8 cellular contexts compared by ENCODE assay signal in genomic region chr16:28935924-28936783, GRCh38. TPM values are rescaled to one million over a fixed set of nuclear protein-coding genes. Genes with fewer than 3 reads are reported as not detected.
A peak's percentile ranks its signal among the peaks of the same experiment; 100 is the strongest.
DNase-seq lines count a peak whose midpoint lies in the region; ATAC-seq and TF ChIP-seq lines count a peak whose summit lies in the region.

No MANE protein-coding gene starts in this region.

- no peak overlapping the region for H3K4me2 ChIP-seq in SK-N-SH

- H3K27ac ChIP-seq in SK-N-SH (ENCODE audit: low read depth in 2 of 2, low read length in 1 of 2) = no peak overlapping the region
- no peak overlapping the region for H3K27ac ChIP-seq in cardiac muscle cell
- H3K27ac ChIP-seq in uterus = no peak overlapping the region

- intact Hi-C loops in uterus (cut with DNase I; ENCODE audit: low total_unique reads) = no loop called here

- H3K36me3 ChIP-seq in SK-N-SH (replicated peaks in 1 of 2; ENCODE audit: control insufficient read depth in 1 of 2, insufficient read depth in 2 of 2, low read length in 1 of 2) = no peaks in the 10 kb centered on the region
- H3K36me3 ChIP-seq in cardiac muscle cell = no peaks in the 10 kb centered on the region
- H3K36me3 ChIP-seq in uterus = no peaks in the 10 kb centered on the region

- WGBS in SK-N-SH (ENCODE audit: low lambda C conversion rate) = 66% methylated on average over 33 of the region's 36 CpGs

- no peaks in the 10 kb centered on the region for H3K9me3 ChIP-seq in SK-N-SH
- H3K9me3 ChIP-seq in cardiac muscle cell (ENCODE audit: low read depth) = no peaks in the 10 kb centered on the region
- H3K9me3 ChIP-seq in uterus = no peaks in the 10 kb centered on the region

- H4K20me1 ChIP-seq in SK-N-SH (ENCODE audit: insufficient read depth) = no peaks in the 10 kb centered on the region

- H3K4me1 ChIP-seq in SK-N-SH (ENCODE audit: control insufficient read depth in 1 of 2, insufficient read depth in 2 of 2, low read depth in 1 of 2, low read length in 1 of 2) (no peaks in the 10 kb centered on the region), cardiac muscle cell (ENCODE audit: low read depth) (no peaks in the 10 kb centered on the region), uterus (no peaks in the 10 kb centered on the region)

- peak; percentile 85 for ATAC-seq in HG03354 (IDR thresholded peaks at IDR 0.05; ENCODE audit: poor library complexity, severe bottlenecking, unreplicated experiment)

- H3K27me3 ChIP-seq in SK-N-SH (ENCODE audit: insufficient read depth) (no peaks in the 10 kb centered on the region), cardiac muscle cell (no peaks in the 10 kb centered on the region), uterus (no peaks in the 10 kb centered on the region)

- no peak for TF ChIP-seq CTCF in SK-N-SH (IDR thresholded peaks at IDR 0.05)
- TF ChIP-seq CTCF in cardiac muscle cell (IDR thresholded peaks at IDR 0.05; ENCODE audit: low read depth, low read length) = no peak
- TF ChIP-seq CTCF in uterus (IDR thresholded peaks at IDR 0.05) = no peak

- no peak overlapping the region for H2AFZ ChIP-seq in SK-N-SH (ENCODE audit: low read depth)

- CTCF ChIA-PET in SK-N-SH (lab: Yijun Ruan, JAX) = interaction anchor here (1.8 kb wide), 1 partner anchor 9 kb away, joined by 5 read pairs; no protein-coding TSS in a partner anchor

- TF ChIP-seq POLR2A in uterus (IDR thresholded peaks at IDR 0.05) = no peak

- DNase-seq in NCI-H1417 (lab: John Stamatoyannopoulos, UW) = peak; percentile 54 to 81 (median 71)
- no peak for DNase-seq in NCI-H1417 treated with DMSO at 0.1 percent for 48 hours (lab: John Stamatoyannopoulos, UW)
- DNase-seq in SK-N-SH = peak; percentile 89
- DNase-seq in activated naive CD4-positive, alpha-beta T cell treated with anti-CD3 and anti-CD28 coated beads, Interleukin-2, amount 50 U/mL, for 16 hours = peak; percentile 83
- DNase-seq in cardiac muscle cell (ENCODE audit: low read depth in 1 of 2, low spot score in 1 of 2) = peak; percentile 59 to 87
- DNase-seq in putamen (ENCODE audit: low spot score) = peak; percentile 44
- DNase-seq in uterus = peak; percentile 57 to 72

- no peak overlapping the region for H3K9ac ChIP-seq in SK-N-SH

- TF ChIP-seq EP300 in SK-N-SH (IDR thresholded peaks at IDR 0.05; ENCODE audit: borderline replicate concordance in 1 of 2, low read depth in 1 of 2, low read length in 1 of 2) = no peak

- no peaks in the 10 kb centered on the region for H3K79me2 ChIP-seq in SK-N-SH (ENCODE audit: insufficient read depth)

- no peaks in the 10 kb centered on the region for H3F3A ChIP-seq in SK-N-SH (replicated peaks; ENCODE audit: insufficient read depth)

- POLR2A ChIA-PET in SK-N-SH (lab: Yijun Ruan, JAX) = no interaction called here

- H3K4me3 ChIP-seq in SK-N-SH (ENCODE audit: low read depth in 2 of 2, low read length in 1 of 2) = no peak overlapping the region
- H3K4me3 ChIP-seq in cardiac muscle cell = no peak overlapping the region
- no peak overlapping the region for H3K4me3 ChIP-seq in uterus

- no peak for TF ChIP-seq RAD21 in SK-N-SH (IDR thresholded peaks at IDR 0.05; ENCODE audit: low read length)

- no peaks in the 10 kb centered on the region for H3K9me2 ChIP-seq in SK-N-SH

TF ChIP-seq in SK-N-SH, 30 proteins besides CTCF, POLR2A, EP300 and RAD21:
- TF ChIP-seq FOXM1 (IDR thresholded peaks at IDR 0.05; ENCODE audit: low read depth) (no peak), MAX (IDR thresholded peaks at IDR 0.05; ENCODE audit: low read depth) (no peak), TCF12 (IDR thresholded peaks at IDR 0.05) (no peak), EZH2phosphoT487 (IDR thresholded peaks at IDR 0.05; ENCODE audit: borderline replicate concordance, low read depth) (no peak), GABPA (IDR thresholded peaks at IDR 0.05; ENCODE audit: low read depth) (no peak), NFIC (IDR thresholded peaks at IDR 0.05; ENCODE audit: borderline replicate concordance) (no peak), SIN3A (IDR thresholded peaks at IDR 0.05; ENCODE audit: borderline replicate concordance, low read depth, low read length) (no peak), POLR2AphosphoS5 (IDR thresholded peaks at IDR 0.05; ENCODE audit: low read depth, low read length) (no peak), RCOR1 (IDR thresholded peaks at IDR 0.05; ENCODE audit: low read length) (no peak), SMC3 (IDR thresholded peaks at IDR 0.05; ENCODE audit: low read depth, low read length) (no peak), GATA2 (CRISPR knock-in tag; IDR thresholded peaks at IDR 0.05) (no peak), RFX5 (IDR thresholded peaks at IDR 0.05; ENCODE audit: low read length) (no peak), TAF1 (IDR thresholded peaks at IDR 0.05; ENCODE audit: borderline replicate concordance, low read depth, low read length) (no peak), ELF1 (IDR thresholded peaks at IDR 0.05) (no peak)
- TF ChIP-seq, protein P1, sequence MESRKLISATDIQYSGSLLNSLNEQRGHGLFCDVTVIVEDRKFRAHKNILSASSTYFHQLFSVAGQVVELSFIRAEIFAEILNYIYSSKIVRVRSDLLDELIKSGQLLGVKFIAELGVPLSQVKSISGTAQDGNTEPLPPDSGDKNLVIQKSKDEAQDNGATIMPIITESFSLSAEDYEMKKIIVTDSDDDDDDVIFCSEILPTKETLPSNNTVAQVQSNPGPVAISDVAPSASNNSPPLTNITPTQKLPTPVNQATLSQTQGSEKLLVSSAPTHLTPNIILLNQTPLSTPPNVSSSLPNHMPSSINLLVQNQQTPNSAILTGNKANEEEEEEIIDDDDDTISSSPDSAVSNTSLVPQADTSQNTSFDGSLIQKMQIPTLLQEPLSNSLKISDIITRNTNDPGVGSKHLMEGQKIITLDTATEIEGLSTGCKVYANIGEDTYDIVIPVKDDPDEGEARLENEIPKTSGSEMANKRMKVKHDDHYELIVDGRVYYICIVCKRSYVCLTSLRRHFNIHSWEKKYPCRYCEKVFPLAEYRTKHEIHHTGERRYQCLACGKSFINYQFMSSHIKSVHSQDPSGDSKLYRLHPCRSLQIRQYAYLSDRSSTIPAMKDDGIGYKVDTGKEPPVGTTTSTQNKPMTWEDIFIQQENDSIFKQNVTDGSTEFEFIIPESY (IDR thresholded peaks at IDR 0.05; ENCODE audit: borderline replicate concordance, low read depth) = no peak
- TF ChIP-seq, protein P2, sequence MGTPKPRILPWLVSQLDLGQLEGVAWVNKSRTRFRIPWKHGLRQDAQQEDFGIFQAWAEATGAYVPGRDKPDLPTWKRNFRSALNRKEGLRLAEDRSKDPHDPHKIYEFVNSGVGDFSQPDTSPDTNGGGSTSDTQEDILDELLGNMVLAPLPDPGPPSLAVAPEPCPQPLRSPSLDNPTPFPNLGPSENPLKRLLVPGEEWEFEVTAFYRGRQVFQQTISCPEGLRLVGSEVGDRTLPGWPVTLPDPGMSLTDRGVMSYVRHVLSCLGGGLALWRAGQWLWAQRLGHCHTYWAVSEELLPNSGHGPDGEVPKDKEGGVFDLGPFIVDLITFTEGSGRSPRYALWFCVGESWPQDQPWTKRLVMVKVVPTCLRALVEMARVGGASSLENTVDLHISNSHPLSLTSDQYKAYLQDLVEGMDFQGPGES (IDR thresholded peaks at IDR 0.05; ENCODE audit: low read depth, low read length) = no peak
- TF ChIP-seq, protein P3, sequence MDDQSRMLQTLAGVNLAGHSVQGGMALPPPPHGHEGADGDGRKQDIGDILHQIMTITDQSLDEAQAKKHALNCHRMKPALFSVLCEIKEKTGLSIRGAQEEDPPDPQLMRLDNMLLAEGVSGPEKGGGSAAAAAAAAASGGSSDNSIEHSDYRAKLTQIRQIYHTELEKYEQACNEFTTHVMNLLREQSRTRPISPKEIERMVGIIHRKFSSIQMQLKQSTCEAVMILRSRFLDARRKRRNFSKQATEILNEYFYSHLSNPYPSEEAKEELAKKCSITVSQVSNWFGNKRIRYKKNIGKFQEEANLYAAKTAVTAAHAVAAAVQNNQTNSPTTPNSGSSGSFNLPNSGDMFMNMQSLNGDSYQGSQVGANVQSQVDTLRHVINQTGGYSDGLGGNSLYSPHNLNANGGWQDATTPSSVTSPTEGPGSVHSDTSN (IDR thresholded peaks at IDR 0.05) = no peak

RNA-seq across cellular contexts. Expression of gene CD19, which starts 4.4 kb away (rescaled TPM):
- polyA plus RNA-seq in SK-N-SH (2012; rRNA removed) (not detected in 2 replicates), cardiac muscle cell (1.3 TPM in 1 of 2 replicates, not detected in the other)
- polyA plus RNA-seq in SK-N-SH (2012; cell fraction: cytosol; rRNA removed) = not detected in 2 replicates
- polyA plus RNA-seq in SK-N-SH (2012; cell fraction: nucleus; rRNA removed) = not detected in 2 replicates
- total RNA-seq in cardiac muscle cell (0.07 and 1.1 TPM in 2 replicates), uterus (1 to 10 TPM in 1 of 4 donors, not detected in 3; 1.5 TPM)

RNA-seq across cellular contexts. Expression of gene RABEP2, which starts 11.1 kb away (rescaled TPM):
- polyA plus RNA-seq in SK-N-SH (2012; rRNA removed) (35.6 and 46.1 TPM in 2 replicates), cardiac muscle cell (30.8 and 34.4 TPM in 2 replicates)
- 22.5 and 30.6 TPM in 2 replicates for polyA plus RNA-seq in SK-N-SH (2012; cell fraction: cytosol; rRNA removed)
- polyA plus RNA-seq in SK-N-SH (2012; cell fraction: nucleus; rRNA removed) = 61.9 and 80.1 TPM in 2 replicates
- total RNA-seq in cardiac muscle cell (74.0 and 87.3 TPM in 2 replicates), uterus (10 to 100 TPM in 2 of 4 donors, 1 to 10 TPM in 2; 4.9 to 41.1 (median 9.3) TPM)

RNA-seq across cellular contexts. Expression of gene NFATC2IP, which starts 14.6 kb away (rescaled TPM):
- 41.9 and 56.1 TPM in 2 replicates for polyA plus RNA-seq in SK-N-SH (2012; rRNA removed)
- polyA plus RNA-seq in SK-N-SH (2012; cell fraction: cytosol; rRNA removed) = 20.6 and 27.3 TPM in 2 replicates
- polyA plus RNA-seq in SK-N-SH (2012; cell fraction: nucleus; rRNA removed) = 227 and 280 TPM in 2 replicates
- total RNA-seq in cardiac muscle cell = 32.9 and 71.6 TPM in 2 replicates
- 46.5 and 49.8 TPM in 2 replicates for polyA plus RNA-seq in cardiac muscle cell
- total RNA-seq in uterus = 10 to 100 TPM; 10.3 to 40.8 (median 16.6) TPM

RNA-seq across cellular contexts. Expression of gene SPNS1, which starts 38.4 kb away (rescaled TPM):
- polyA plus RNA-seq in SK-N-SH (2012; rRNA removed) = 24.8 and 41.1 TPM in 2 replicates
- 12.5 and 20.6 TPM in 2 replicates for polyA plus RNA-seq in SK-N-SH (2012; cell fraction: cytosol; rRNA removed)
- polyA plus RNA-seq in SK-N-SH (2012; cell fraction: nucleus; rRNA removed) = 104 and 116 TPM in 2 replicates
- 54.4 and 69.8 TPM in 2 replicates for total RNA-seq in cardiac muscle cell
- 80.2 and 98.9 TPM in 2 replicates for polyA plus RNA-seq in cardiac muscle cell
- 10 to 100 TPM in 3 of 4 donors, 1 to 10 TPM in 1; 7.4 to 74.3 (median 25.3) TPM for total RNA-seq in uterus

RNA-seq across cellular contexts. Expression of gene LAT, which starts 48.7 kb away (rescaled TPM):
- polyA plus RNA-seq in SK-N-SH (2012; rRNA removed) (8.0 and 8.6 TPM in 2 replicates), cardiac muscle cell (0.56 and 0.83 TPM in 2 replicates)
- polyA plus RNA-seq in SK-N-SH (2012; cell fraction: cytosol; rRNA removed) = 0.62 and 1.3 TPM in 2 replicates
- 101 and 132 TPM in 2 replicates for polyA plus RNA-seq in SK-N-SH (2012; cell fraction: nucleus; rRNA removed)
- total RNA-seq in cardiac muscle cell (1.2 and 1.5 TPM in 2 replicates), uterus (10 to 100 TPM in 1 of 4 donors, 1 to 10 TPM in 2, under 1 TPM in 1; 0.97 to 12.6 (median 3.0) TPM)
